ENCODE assay signal across 32 cellular contexts in the genomic region with DNA sequence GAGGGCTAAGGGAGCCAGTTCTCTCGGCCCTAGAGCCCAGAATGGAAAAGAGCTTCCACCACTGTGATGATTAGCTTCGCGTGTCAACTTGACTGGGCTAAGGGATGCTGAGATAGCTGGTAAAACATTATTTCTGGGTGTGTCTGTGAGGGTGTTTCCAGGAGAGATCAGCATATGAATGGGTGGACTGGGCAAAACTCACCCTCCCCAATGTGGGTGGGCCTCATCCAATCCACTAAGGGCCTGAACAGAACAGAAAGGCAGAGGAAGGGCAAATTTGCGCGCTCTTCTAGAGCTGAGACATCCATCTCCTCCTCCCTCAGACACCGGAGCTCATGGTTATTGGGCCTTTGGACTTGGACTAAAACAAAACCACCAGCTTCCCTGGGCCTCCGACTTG.
"Had no signal": no experiment of that assay in that cellular context is flagged by ENCODE, and none has a peak within 500 bp of the region (broad histone marks: within the 10 kb centered on the region; RNA-seq: fewer than 3 reads in every experiment).

No MANE protein-coding gene starts in this region.

- ATAC-seq: activated CD4-positive, alpha-beta T cell treated with anti-CD3 and anti-CD28 coated beads for 36 hours; activated CD4-positive, CD25-positive, alpha-beta regulatory T cell treated with anti-CD3 and anti-CD28 coated beads, Interleukin-2, amount 50 U/mL, for 24 hours; activated CD8-positive, alpha-beta memory T cell treated with anti-CD3 and anti-CD28 coated beads, Interleukin-2, amount 10 ng/mL, durations not matched to agents 7 days and 5 days; activated CD8-positive, alpha-beta T cell treated with anti-CD3 and anti-CD28 coated beads, Interleukin-2, amount 10 ng/mL, durations not matched to agents 7 days and 5 days; activated naive CD4-positive, alpha-beta T cell treated with anti-CD3 and anti-CD28 coated beads, Interleukin-2, amount 50 U/mL, for 72 hours; esophagus mucosa; T-cell had no signal

- H3K36me3 Mint-ChIP-seq: activated CD4-positive, alpha-beta memory T cell treated with anti-CD3 and anti-CD28 coated beads for 36 hours; activated CD8-positive, alpha-beta memory T cell treated with anti-CD3 and anti-CD28 coated beads, Interleukin-2, amount 10 ng/mL, durations not matched to agents 7 days and 5 days; activated naive CD4-positive, alpha-beta T cell treated with anti-CD3 and anti-CD28 coated beads, Interleukin-2, amount 10 ng/mL, durations not matched to agents 7 days and 5 days; activated naive CD4-positive, alpha-beta T cell treated with anti-CD3 and anti-CD28 coated beads, Interleukin-2, amount 50 U/mL, for 72 hours; activated naive CD8-positive, alpha-beta T cell treated with anti-CD3 and anti-CD28 coated beads, Interleukin-2, amount 10 ng/mL, durations not matched to agents 7 days and 5 days; brain; T-cell had no signal

- H3K27ac ChIP-seq: ascending aorta, breast epithelium, cardiac muscle cell, colonic mucosa, dorsolateral prefrontal cortex, WERI-Rb-1 had no signal

- H3K36me3 ChIP-seq: ascending aorta, breast epithelium, cardiac muscle cell, colonic mucosa, WERI-Rb-1 had no signal

- H3K27me3 Mint-ChIP-seq: activated B cell treated with CpG ODN at 0.5 μM for 24 hours; activated CD4-positive, alpha-beta memory T cell treated with anti-CD3 and anti-CD28 coated beads for 36 hours; activated CD4-positive, alpha-beta T cell treated with anti-CD3 and anti-CD28 coated beads for 36 hours; activated CD4-positive, alpha-beta T cell treated with anti-CD3 and anti-CD28 coated beads, Interleukin-2, amount 10 ng/mL, durations not matched to agents 24 days and 14 days; activated CD8-positive, alpha-beta memory T cell treated with anti-CD3 and anti-CD28 coated beads, Interleukin-2, amount 10 ng/mL, durations not matched to agents 7 days and 5 days; activated naive CD8-positive, alpha-beta T cell treated with anti-CD3 and anti-CD28 coated beads, Interleukin-2, amount 10 ng/mL, durations not matched to agents 7 days and 5 days; brain; dendritic cell treated with granulocyte-macrophage colony-stimulating factor and Interleukin-4, amounts not matched to agents 40 ng/mL and 50 ng/mL, for 4 days; T-cell had no signal

- H3K9me3 Mint-ChIP-seq: activated B cell treated with CpG ODN at 0.5 μM for 24 hours; activated CD4-positive, alpha-beta memory T cell treated with anti-CD3 and anti-CD28 coated beads for 36 hours; activated CD4-positive, alpha-beta T cell treated with anti-CD3 and anti-CD28 coated beads, Interleukin-2, amount 10 ng/mL, durations not matched to agents 24 days and 14 days; activated naive CD4-positive, alpha-beta T cell treated with anti-CD3 and anti-CD28 coated beads, Interleukin-2, amount 10 ng/mL, durations not matched to agents 7 days and 5 days; activated naive CD4-positive, alpha-beta T cell treated with anti-CD3 and anti-CD28 coated beads, Interleukin-2, amount 50 U/mL, for 72 hours; activated naive CD8-positive, alpha-beta T cell treated with anti-CD3 and anti-CD28 coated beads, Interleukin-2, amount 10 ng/mL, durations not matched to agents 7 days and 5 days; activated T-helper 1 cell treated with anti-CD3 and anti-CD28 coated beads, Interleukin-12 subunit alpha, Interleukin-12 subunit beta, Interleukin-2, Interleukin-4 antibody, amounts not matched to agents 30 ng/mL and 10 ng/mL and 1 ng/mL, durations not matched to agents 14 hours and 24 hours and 36 hours; brain; dendritic cell treated with granulocyte-macrophage colony-stimulating factor and Interleukin-4, amounts not matched to agents 40 ng/mL and 50 ng/mL, for 4 days; endodermal cell; T-cell; T-helper 1 cell treated with Interleukin-12 subunit alpha and Interleukin-12 subunit beta and Interleukin-4 antibody, amounts not matched to agents 30 μg/mL and 1 μg/mL, for 36 hours had no signal

- H3K4me3 ChIP-seq: ascending aorta, breast epithelium, cardiac muscle cell, colonic mucosa, dorsolateral prefrontal cortex had no signal

- H3K27ac Mint-ChIP-seq: activated B cell treated with CpG ODN at 0.5 μM for 24 hours; activated CD4-positive, alpha-beta memory T cell treated with anti-CD3 and anti-CD28 coated beads for 36 hours; activated CD4-positive, alpha-beta T cell treated with anti-CD3 and anti-CD28 coated beads for 36 hours; activated CD4-positive, alpha-beta T cell treated with anti-CD3 and anti-CD28 coated beads, Interleukin-2, amount 10 ng/mL, durations not matched to agents 24 days and 14 days; activated CD8-positive, alpha-beta memory T cell treated with anti-CD3 and anti-CD28 coated beads, Interleukin-2, amount 10 ng/mL, durations not matched to agents 7 days and 5 days; activated CD8-positive, alpha-beta T cell treated with anti-CD3 and anti-CD28 coated beads, Interleukin-2, amount 10 ng/mL, durations not matched to agents 7 days and 5 days; activated naive CD4-positive, alpha-beta T cell treated with anti-CD3 and anti-CD28 coated beads, Interleukin-2, amount 10 ng/mL, durations not matched to agents 7 days and 5 days; activated naive CD8-positive, alpha-beta T cell treated with anti-CD3 and anti-CD28 coated beads, Interleukin-2, amount 10 ng/mL, durations not matched to agents 7 days and 5 days; activated T-helper 1 cell treated with anti-CD3 and anti-CD28 coated beads, Interleukin-12 subunit alpha, Interleukin-12 subunit beta, Interleukin-2, Interleukin-4 antibody, amounts not matched to agents 30 ng/mL and 10 ng/mL and 1 ng/mL, durations not matched to agents 14 hours and 24 hours and 36 hours; T-cell; T-helper 1 cell treated with Interleukin-12 subunit alpha and Interleukin-12 subunit beta and Interleukin-4 antibody, amounts not matched to agents 30 μg/mL and 1 μg/mL, for 36 hours had no signal

- H3K4me1 ChIP-seq: ascending aorta, breast epithelium, colonic mucosa had no signal

- H3K4me3 Mint-ChIP-seq: activated B cell treated with CpG ODN at 0.5 μM for 24 hours; activated CD4-positive, alpha-beta memory T cell treated with anti-CD3 and anti-CD28 coated beads for 36 hours; activated CD4-positive, alpha-beta T cell treated with anti-CD3 and anti-CD28 coated beads for 36 hours; activated CD4-positive, alpha-beta T cell treated with anti-CD3 and anti-CD28 coated beads, Interleukin-2, amount 10 ng/mL, durations not matched to agents 24 days and 14 days; activated CD8-positive, alpha-beta memory T cell treated with anti-CD3 and anti-CD28 coated beads, Interleukin-2, amount 10 ng/mL, durations not matched to agents 7 days and 5 days; activated CD8-positive, alpha-beta T cell treated with anti-CD3 and anti-CD28 coated beads, Interleukin-2, amount 10 ng/mL, durations not matched to agents 7 days and 5 days; activated naive CD4-positive, alpha-beta T cell treated with anti-CD3 and anti-CD28 coated beads, Interleukin-2, amount 10 ng/mL, durations not matched to agents 7 days and 5 days; activated naive CD8-positive, alpha-beta T cell treated with anti-CD3 and anti-CD28 coated beads, Interleukin-2, amount 10 ng/mL, durations not matched to agents 7 days and 5 days; activated T-helper 1 cell treated with anti-CD3 and anti-CD28 coated beads, Interleukin-12 subunit alpha, Interleukin-12 subunit beta, Interleukin-2, Interleukin-4 antibody, amounts not matched to agents 30 ng/mL and 10 ng/mL and 1 ng/mL, durations not matched to agents 14 hours and 24 hours and 36 hours; brain; dendritic cell treated with granulocyte-macrophage colony-stimulating factor and Interleukin-4, amounts not matched to agents 40 ng/mL and 50 ng/mL, for 4 days; endodermal cell; T-cell; T-helper 1 cell treated with Interleukin-12 subunit alpha and Interleukin-12 subunit beta and Interleukin-4 antibody, amounts not matched to agents 30 μg/mL and 1 μg/mL, for 36 hours had no signal

- H3K27me3 ChIP-seq: ascending aorta, breast epithelium, cardiac muscle cell, colonic mucosa, dorsolateral prefrontal cortex had no signal

- DNase-seq: activated B cell treated with CpG ODN at 0.5 μM for 24 hours; activated CD4-positive, alpha-beta memory T cell treated with anti-CD3 and anti-CD28 coated beads for 36 hours; activated CD4-positive, alpha-beta T cell treated with anti-CD3 and anti-CD28 coated beads for 36 hours; activated CD4-positive, alpha-beta T cell treated with anti-CD3 and anti-CD28 coated beads, Interleukin-2, amount 10 ng/mL, durations not matched to agents 24 days and 14 days; activated CD8-positive, alpha-beta memory T cell treated with anti-CD3 and anti-CD28 coated beads, Interleukin-2, amount 10 ng/mL, durations not matched to agents 7 days and 5 days; activated CD8-positive, alpha-beta memory T cell treated with anti-CD3 and anti-CD28 coated beads, Interleukin-2, amount 50 U/mL, for 4 hours; activated CD8-positive, alpha-beta T cell treated with anti-CD3 and anti-CD28 coated beads, Interleukin-2, amount 10 ng/mL, durations not matched to agents 7 days and 5 days; activated gamma-delta T cell; activated naive CD4-positive, alpha-beta T cell; activated naive CD4-positive, alpha-beta T cell treated with anti-CD3 and anti-CD28 coated beads, Interleukin-2, amount 10 ng/mL, durations not matched to agents 7 days and 5 days; activated naive CD8-positive, alpha-beta T cell treated with anti-CD3 and anti-CD28 coated beads, Interleukin-2, amount 10 ng/mL, durations not matched to agents 7 days and 5 days; activated T-cell treated with anti-CD3 and anti-CD28 coated beads, Interleukin-2, amount 50 U/mL, for 1 hour; activated T-cell treated with anti-CD3 and anti-CD28 coated beads, Interleukin-2, amount 50 U/mL, for 48 hours; central memory CD4-positive, alpha-beta T cell; cerebellar nuclear complex; colonic mucosa; dorsolateral prefrontal cortex; effector memory CD4-positive, alpha-beta T cell; head of caudate nucleus; T-cell; WERI-Rb-1 had no signal
